Comparison of ENCODE assay signal across 13 cellular contexts in the genomic region with DNA sequence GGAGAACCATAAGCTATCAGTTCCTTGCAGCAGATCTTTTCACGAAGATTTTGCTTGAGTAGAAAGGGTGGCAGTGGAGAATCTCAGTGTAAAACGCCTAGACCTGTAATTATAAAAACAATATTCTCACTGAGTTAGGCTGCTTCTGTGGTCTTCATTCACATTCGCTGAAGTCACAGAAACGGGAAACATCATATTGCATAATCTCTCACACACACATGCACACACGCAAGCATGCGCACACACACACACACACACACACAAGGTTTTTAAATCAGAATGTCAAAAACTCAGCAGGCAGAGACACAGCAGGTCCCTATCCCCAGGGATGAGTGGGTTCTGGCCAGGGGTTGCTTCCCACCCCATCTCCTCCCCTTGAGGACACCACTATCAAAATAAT.
A peak's percentile ranks its signal among the peaks of the same experiment; 100 is the strongest.
DNase-seq lines count a peak whose midpoint lies in the region; ATAC-seq and TF ChIP-seq lines count a peak whose summit lies in the region.
"Had no signal": no experiment of that assay in that cellular context is flagged by ENCODE, and none has a peak within 500 bp of the region (broad histone marks: within the 10 kb centered on the region; RNA-seq: fewer than 3 reads in every experiment).

No MANE protein-coding gene starts in this region.

- ATAC-seq in stimulated activated naive B cell treated with anti-CD40 and anti-IgM and Interleukin-4, amounts not matched to agents 10 μg/mL and 1 μg/mL and 100 μg/mL, for 72 hours (replicated peaks) = no peak
- no peak for ATAC-seq in HG02678 (IDR thresholded peaks at IDR 0.05; ENCODE audit: unreplicated experiment)

- peaks cover 25 to 41% of the 10 kb centered on the region in 2 donors for H3K4me1 Mint-ChIP-seq in stimulated activated naive B cell treated with anti-CD40 and anti-IgM and Interleukin-4, amounts not matched to agents 10 μg/mL and 1 μg/mL and 100 μg/mL, for 72 hours

- H3K4me3 ChIP-seq in subcutaneous abdominal adipose tissue (ENCODE audit: low read depth in 1 of 5, low read length in 5 of 5) (peak overlapping the region in 4 of 5 donors; percentile 8 to 48 (median 38)), BE2C (ENCODE audit: low read depth, low read length) (no peak overlapping the region)

- peaks cover 55 to 56% of the 10 kb centered on the region in 2 donors for H3K36me3 Mint-ChIP-seq in stimulated activated naive B cell treated with anti-CD40 and anti-IgM and Interleukin-4, amounts not matched to agents 10 μg/mL and 1 μg/mL and 100 μg/mL, for 72 hours

- H3K9ac ChIP-seq in subcutaneous abdominal adipose tissue (ENCODE audit: low read length in 5 of 5) = no peak overlapping the region

- H3K27ac ChIP-seq in subcutaneous abdominal adipose tissue (ENCODE audit: low read depth, low read length) = no peak overlapping the region

- peak overlapping the region in 1 of 2 donors; percentile 3 for H3K4me3 Mint-ChIP-seq in stimulated activated naive B cell treated with anti-CD40 and anti-IgM and Interleukin-4, amounts not matched to agents 10 μg/mL and 1 μg/mL and 100 μg/mL, for 72 hours

- H3K4me1 ChIP-seq in subcutaneous abdominal adipose tissue (ENCODE audit: control insufficient read depth in 5 of 5, insufficient read depth in 5 of 5, low read length in 5 of 5) = peaks cover 0 to 23% (median 22%) of the 10 kb centered on the region in 5 donors
- H3K4me1 ChIP-seq in BE2C = no peaks in the 10 kb centered on the region

- H3K9me3 ChIP-seq in subcutaneous abdominal adipose tissue (ENCODE audit: control insufficient read depth in 5 of 5, low read length in 5 of 5) (no peaks in the 10 kb centered on the region), BE2C (no peaks in the 10 kb centered on the region)

- DNase-seq in DMS53 (lab: John Stamatoyannopoulos, UW) (peak; percentile 60), DMS53 treated with DMSO at 0.1 percent for 48 hours (lab: John Stamatoyannopoulos, UW; ENCODE audit: unreplicated experiment) (no peak), SKM-1 treated with dmso at 0.1 percent for 144 hours (lab: John Stamatoyannopoulos, UW; ENCODE audit: unreplicated experiment) (peak; percentile 54), iris pigment epithelial cell (ENCODE audit: low read depth) (peak; percentile 17), BE2C (no peak)
- no peak for DNase-seq in stimulated activated naive B cell treated with anti-CD40 and anti-IgM and Interleukin-4, amounts not matched to agents 10 μg/mL and 1 μg/mL and 100 μg/mL, for 72 hours
- DNase-seq: 8988T; caudate nucleus; NCI-H1436 treated with DMSO at 0.1 percent for 48 hours; NK-92 treated with Interleukin-12 subunit alpha and Interleukin-12 subunit beta, amount 100 ng/mL, for 24 hours; stimulated activated naive CD4-positive, alpha-beta T cell treated with Interleukin-2 at 50 U/mL for 16 hours had no signal

- H3K36me3 ChIP-seq in subcutaneous abdominal adipose tissue (ENCODE audit: control insufficient read depth in 5 of 5, insufficient read depth in 5 of 5, low read length in 5 of 5) = peaks cover 0 to 10% (median 0%) of the 10 kb centered on the region in 5 donors
- no peaks in the 10 kb centered on the region for H3K36me3 ChIP-seq in BE2C

- no peaks in the 10 kb centered on the region for H3K27me3 ChIP-seq in subcutaneous abdominal adipose tissue (ENCODE audit: control insufficient read depth in 5 of 5, insufficient read depth in 4 of 5, low read length in 5 of 5)
- H3K27me3 ChIP-seq in BE2C = no peaks in the 10 kb centered on the region

- peaks cover 6 to 13% of the 10 kb centered on the region in 2 donors for H3K9me3 Mint-ChIP-seq in stimulated activated naive B cell treated with anti-CD40 and anti-IgM and Interleukin-4, amounts not matched to agents 10 μg/mL and 1 μg/mL and 100 μg/mL, for 72 hours

- no peak overlapping the region for H3K27ac Mint-ChIP-seq in stimulated activated naive B cell treated with anti-CD40 and anti-IgM and Interleukin-4, amounts not matched to agents 10 μg/mL and 1 μg/mL and 100 μg/mL, for 72 hours

- no peak for TF ChIP-seq CTCF in BE2C (IDR thresholded peaks at IDR 0.05; ENCODE audit: low read depth, low read length)

- H3K27me3 Mint-ChIP-seq in stimulated activated naive B cell treated with anti-CD40 and anti-IgM and Interleukin-4, amounts not matched to agents 10 μg/mL and 1 μg/mL and 100 μg/mL, for 72 hours = no peaks in the 10 kb centered on the region

Comparison
In these comparisons a context has a peak if more than half of its experiments do, and no peak if none do; other contexts are left out.
1. DNase-seq: peak in DMS53 (single experiment), SKM-1 treated with dmso at 0.1 percent for 144 hours (single experiment) and iris pigment epithelial cell (single experiment); none in DMS53 treated with DMSO at 0.1 percent for 48 hours (single experiment), BE2C (single experiment) and stimulated activated naive B cell treated with anti-CD40 and anti-IgM and Interleukin-4, amounts not matched to agents 10 μg/mL and 1 μg/mL and 100 μg/mL, for 72 hours (single experiment).